In the genomic region with DNA sequence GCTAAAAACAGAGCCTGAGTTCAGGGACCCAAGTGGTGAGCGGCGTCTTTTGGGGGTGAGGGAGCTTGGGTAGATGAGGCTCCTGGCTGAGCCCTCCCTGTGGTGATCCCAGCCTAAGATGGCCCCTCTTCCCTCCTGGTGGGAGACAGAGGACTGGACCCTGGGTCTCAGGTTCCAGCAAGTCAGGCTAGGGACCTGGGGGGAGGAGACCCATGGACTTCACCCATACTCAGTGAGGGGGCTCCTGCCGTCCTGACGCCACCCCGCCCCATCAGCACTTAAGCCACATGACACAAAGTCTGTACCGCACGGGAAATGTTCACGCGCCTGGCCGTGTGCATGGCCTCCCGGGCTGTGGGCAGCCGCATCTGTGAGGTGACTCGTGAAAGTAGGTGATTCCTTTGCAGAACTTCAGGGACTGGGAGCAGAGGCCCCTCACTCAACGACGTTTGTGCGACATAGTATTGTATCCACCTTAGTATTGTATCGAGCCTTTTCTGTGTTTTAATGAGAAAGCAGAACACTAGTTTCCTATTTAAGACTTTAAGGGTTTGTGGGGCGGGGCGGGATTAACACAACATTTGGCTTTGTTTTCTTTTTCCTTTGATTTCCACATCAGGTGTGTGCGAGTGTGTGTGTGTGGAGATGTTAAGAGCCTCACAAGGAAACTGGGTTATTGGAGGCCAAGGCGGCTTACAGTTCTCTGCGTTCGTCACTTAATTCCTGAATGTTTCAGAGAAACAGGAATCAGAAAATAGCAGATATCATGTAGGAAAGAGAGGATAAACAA, we compare ENCODE assay signal across 15 cellular contexts. TPM values are rescaled to one million over a fixed set of nuclear protein-coding genes. Genes with fewer than 3 reads are reported as not detected.
A peak's percentile ranks its signal among the peaks of the same experiment; 100 is the strongest.
DNase-seq lines count a peak whose midpoint lies in the region; ATAC-seq and TF ChIP-seq lines count a peak whose summit lies in the region.
"Had no signal": no experiment of that assay in that cellular context is flagged by ENCODE, and none has a peak within 500 bp of the region (broad histone marks: within the 10 kb centered on the region; RNA-seq: fewer than 3 reads in every experiment).

No MANE protein-coding gene starts in this region.

- H3K4me1 Mint-ChIP-seq in glutamatergic neuron (ENCODE audit: low read depth, unreplicated experiment) = peaks cover 28% of the 10 kb centered on the region
- H3K4me1 Mint-ChIP-seq: B cell had no signal

- CTCF ChIA-PET in HEK293 (lab: Yijun Ruan, JAX) = interaction anchor here (0.5 to 0.8 kb wide), 3 partner anchors 9 to 198 kb away, joined by 3 to 4 read pairs (median 4); no protein-coding TSS in a partner anchor

- no peak overlapping the region for H4K91ac ChIP-seq in trophoblast cell (ENCODE audit: low read depth, low read length)

- no peak overlapping the region for H2BK5ac ChIP-seq in trophoblast cell (ENCODE audit: low read depth, low read length, poor library complexity)

- H4K8ac ChIP-seq in trophoblast cell (ENCODE audit: low read depth, low read length) = no peak overlapping the region

- H3K27me3 ChIP-seq in BLaER1 (no peaks in the 10 kb centered on the region), trophoblast cell (ENCODE audit: insufficient read depth, low read length) (no peaks in the 10 kb centered on the region)
- H3K27me3 ChIP-seq: colonic mucosa had no signal

- H3K23ac ChIP-seq in trophoblast cell (ENCODE audit: low read length) = no peak overlapping the region

- H3K36me3 Mint-ChIP-seq in glutamatergic neuron (ENCODE audit: unreplicated experiment) = no peaks in the 10 kb centered on the region

- H3K9ac ChIP-seq in BLaER1 (peak overlapping the region; percentile 61; the same call in 1 of the 2 replicates), trophoblast cell (ENCODE audit: low read length) (no peak overlapping the region)

- H3K4me1 ChIP-seq in BLaER1 (peaks cover 98% of the 10 kb centered on the region), HEK293 (ENCODE audit: control insufficient read depth, insufficient read depth, low read length) (no peaks in the 10 kb centered on the region; the same call in 1 of the 2 replicates), trophoblast cell (ENCODE audit: control insufficient read depth in 1 of 2, insufficient read depth in 2 of 2, low read length in 2 of 2) (no peaks in the 10 kb centered on the region)
- H3K4me1 ChIP-seq: colonic mucosa had no signal

- H2AK5ac ChIP-seq in trophoblast cell (ENCODE audit: low read length) = no peak overlapping the region

- H3K27ac ChIP-seq in BLaER1 (peak overlapping the region; percentile 82), HEK293 (ENCODE audit: extremely low read depth, low read depth, low read length) (no peak overlapping the region), trophoblast cell (ENCODE audit: low read depth, low read length) (no peak overlapping the region)
- H3K27ac ChIP-seq: colonic mucosa had no signal

- no peak for TF ChIP-seq CTCF in HEK293 (tag by site-specific recombination; IDR thresholded peaks at IDR 0.05)
- no peak for TF ChIP-seq CTCF in glutamatergic neuron (IDR thresholded peaks at IDR 0.05; ENCODE audit: partially characterized antibody, unreplicated experiment)

- DNase-seq in glutamatergic neuron = peak; percentile 8
- DNase-seq in trophoblast cell = no peak
- DNase-seq in NCI-H2029 treated with DMSO at 0.1 percent for 48 hours (lab: John Stamatoyannopoulos, UW) = no peak
- no peak for DNase-seq in HT-29 (ENCODE audit: low spot score)
- no peak for DNase-seq in stimulated activated naive CD8-positive, alpha-beta T cell treated with anti-CD3 and anti-CD28 coated beads, Interleukin-15, Interleukin-2, amounts not matched to agents 100 U/mL and 50 U/mL, for 24 hours
- DNase-seq: activated CD4-positive, CD25-positive, alpha-beta regulatory T cell; DMS 273 treated with DMSO at 0.1 percent for 48 hours; NCI-H1105; NCI-H226; stimulated activated CD4-positive, alpha-beta T cell treated with anti-CD3 and anti-CD28 coated beads, Interleukin-15, amount 100 ng/mL, for 24 hours; T-helper 1 cell had no signal

- peak overlapping the region; percentile 21 for H3K4me3 Mint-ChIP-seq in glutamatergic neuron (ENCODE audit: unreplicated experiment)
- H3K4me3 Mint-ChIP-seq: B cell had no signal

- H3K36me3 ChIP-seq in BLaER1 (peaks cover 58% of the 10 kb centered on the region), HEK293 (ENCODE audit: control insufficient read depth in 2 of 2, insufficient read depth in 1 of 2, low read length in 2 of 2) (peaks cover 0 to 41% of the 10 kb centered on the region in 2 experiments; a peak in 1 of 3 replicates), trophoblast cell (ENCODE audit: control insufficient read depth in 1 of 2, insufficient read depth in 2 of 2, low read length in 2 of 2) (peaks cover 63 to 66% of the 10 kb centered on the region in 2 experiments)

- no peak for ATAC-seq in stimulated activated naive CD8-positive, alpha-beta T cell treated with anti-CD3 and anti-CD28 coated beads, Interleukin-15, Interleukin-2, amounts not matched to agents 100 U/mL and 50 U/mL, for 24 hours

- no peak overlapping the region for H4K12ac ChIP-seq in trophoblast cell (ENCODE audit: low read depth, low read length)

- peaks cover 11% of the 10 kb centered on the region for H3K27me3 Mint-ChIP-seq in glutamatergic neuron (ENCODE audit: unreplicated experiment)
- H3K27me3 Mint-ChIP-seq: B cell had no signal

- H3K9me3 ChIP-seq in BLaER1 (no peaks in the 10 kb centered on the region), HEK293 (ENCODE audit: control insufficient read depth, insufficient read depth, low read depth, low read length) (no peaks in the 10 kb centered on the region), trophoblast cell (ENCODE audit: insufficient read depth, low read depth, low read length) (peaks cover 3% of the 10 kb centered on the region)
- H3K9me3 ChIP-seq: colonic mucosa had no signal

- H2AFZ ChIP-seq in trophoblast cell (ENCODE audit: insufficient read depth, low read length, poor library complexity) = no peak overlapping the region

- H4K20me1 ChIP-seq in BLaER1 = peaks cover 82% of the 10 kb centered on the region

- no peak overlapping the region for H2BK120ac ChIP-seq in trophoblast cell (ENCODE audit: insufficient read depth, low read length, poor library complexity)

- 0 out of 2 replicates have a peak overlapping the region, but pooled peaks have one; percentile 3 for H3K4me3 ChIP-seq in BLaER1
- no peak overlapping the region for H3K4me3 ChIP-seq in HEK293 (ENCODE audit: low read depth, low read length)
- H3K4me3 ChIP-seq in trophoblast cell (ENCODE audit: low read depth, low read length) = no peak overlapping the region
- H3K4me3 ChIP-seq: colonic mucosa had no signal

- no peak overlapping the region for H3K14ac ChIP-seq in trophoblast cell (ENCODE audit: low read length)

- no CpG with 5 or more reads among the region's 23 CpGs for WGBS in trophoblast cell (ENCODE audit: extremely low coverage, insufficient coverage, insufficient read length)

- POLR2A ChIA-PET in HEK293 (lab: Yijun Ruan, JAX) = no interaction called here

- peak overlapping the region; percentile 53 for H3K27ac Mint-ChIP-seq in glutamatergic neuron (ENCODE audit: unreplicated experiment)
- H3K27ac Mint-ChIP-seq: B cell had no signal

- H3K4ac ChIP-seq in trophoblast cell (ENCODE audit: low read depth, low read length) = no peak overlapping the region

- no peaks in the 10 kb centered on the region for H3K79me1 ChIP-seq in trophoblast cell (ENCODE audit: low read length)

- peak overlapping the region; percentile 42 for H3K18ac ChIP-seq in trophoblast cell (ENCODE audit: low read length)

- H3K9me3 Mint-ChIP-seq in glutamatergic neuron (ENCODE audit: unreplicated experiment) = peaks cover 7% of the 10 kb centered on the region

- peak overlapping the region; percentile 89 for H3K4me2 ChIP-seq in BLaER1
- no peak overlapping the region for H3K4me2 ChIP-seq in trophoblast cell (ENCODE audit: low read length)

- no peak overlapping the region for H2BK12ac ChIP-seq in trophoblast cell (ENCODE audit: low read length)

- peaks cover 4% of the 10 kb centered on the region for H3K79me2 ChIP-seq in trophoblast cell (ENCODE audit: control insufficient read depth, insufficient read depth, low read length, poor library complexity)

TF ChIP-seq in HEK293, 187 proteins besides CTCF, POLR2A, EP300 and RAD21:
- TF ChIP-seq ZNF843 (tag by site-specific recombination; IDR thresholded peaks at IDR 0.05) = no peak
- no peak for TF ChIP-seq TRIM28 (IDR thresholded peaks at IDR 0.05; ENCODE audit: borderline replicate concordance, low read length)
- TF ChIP-seq ZNF596 (tag by site-specific recombination; IDR thresholded peaks at IDR 0.05) = no peak
- peak; percentile 43 for TF ChIP-seq ZIC2 (tag by site-specific recombination; IDR thresholded peaks at IDR 0.05)
- no peak for TF ChIP-seq ZNF529 (tag by site-specific recombination; IDR thresholded peaks at IDR 0.05; ENCODE audit: insufficient replicate concordance)

RNA-seq across cellular contexts. Expression of a gene that starts 18.4 kb away (rescaled TPM):
- 11.5 TPM for total RNA-seq in glutamatergic neuron (ENCODE audit: unreplicated experiment)
- 7.7 and 8.4 TPM in 2 replicates for polyA plus RNA-seq in trophoblast cell (2013)
- 2.4 and 4.5 TPM in 2 replicates for total RNA-seq in HT-29 (2014; rRNA removed; shearing (Covaris generic))

RNA-seq across cellular contexts. Expression of a gene that starts 31.7 kb away (rescaled TPM):
- total RNA-seq in glutamatergic neuron (ENCODE audit: unreplicated experiment) = 60.7 TPM
- 61.7 and 66.5 TPM in 2 replicates for polyA plus RNA-seq in trophoblast cell (2013)
- 3.7 and 5.6 TPM in 2 replicates for total RNA-seq in HT-29 (2014; rRNA removed; shearing (Covaris generic))
